In the genomic region with DNA sequence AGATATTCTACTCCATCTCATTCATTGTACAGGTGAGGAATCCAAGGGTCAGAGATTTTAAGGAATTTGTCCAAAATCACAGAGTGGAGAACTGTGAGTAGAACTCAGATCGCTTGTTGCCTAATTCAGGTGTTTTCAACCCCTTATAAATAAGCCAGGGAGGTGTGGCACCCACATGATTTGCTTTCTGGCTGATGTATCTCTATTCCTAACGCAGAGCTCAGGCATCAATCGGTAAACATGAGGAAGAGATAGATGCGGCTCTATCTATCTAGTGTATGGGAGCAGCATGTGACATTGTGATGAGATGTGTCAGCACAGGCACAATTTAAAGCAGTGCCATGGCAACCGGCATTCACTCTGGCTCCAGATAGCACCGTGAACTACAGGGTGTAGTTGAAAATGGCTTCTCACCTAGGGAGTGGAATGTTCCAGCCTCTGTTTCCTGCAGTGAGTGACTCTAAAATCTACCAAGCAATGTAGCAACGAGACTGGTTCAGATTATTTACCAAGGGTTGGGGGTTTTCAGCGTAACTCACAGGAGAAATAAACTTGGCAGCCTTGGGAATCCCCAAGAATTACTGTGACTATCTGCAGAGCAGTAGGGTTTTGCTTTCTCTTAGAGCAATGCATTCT, we compare ENCODE assay signal across 8 cellular contexts. TPM values are rescaled to one million over a fixed set of nuclear protein-coding genes. Genes with fewer than 3 reads are reported as not detected.
A peak's percentile ranks its signal among the peaks of the same experiment; 100 is the strongest.
DNase-seq lines count a peak whose midpoint lies in the region; ATAC-seq and TF ChIP-seq lines count a peak whose summit lies in the region.

No MANE protein-coding gene starts in this region.

- H3K27ac ChIP-seq in thoracic aorta = peak overlapping the region; percentile 42 to 66
- H3K27ac ChIP-seq in prostate gland = no peak overlapping the region

- peaks cover 12 to 48% of the 10 kb centered on the region in 2 donors for H3K4me1 ChIP-seq in thoracic aorta (ENCODE audit: control insufficient read depth in 1 of 2, low read depth in 2 of 2)
- H3K4me1 ChIP-seq in prostate gland (replicated peaks) = no peaks in the 10 kb centered on the region

- TF ChIP-seq POLR2A in GM18505 (IDR thresholded peaks at IDR 0.05; ENCODE audit: borderline replicate concordance, extremely low read depth, insufficient read depth, insufficient read length) = peak; percentile 66
- no peak for TF ChIP-seq POLR2A in prostate gland (IDR thresholded peaks at IDR 0.05)

- no peak for TF ChIP-seq CTCF in thoracic aorta (IDR thresholded peaks at IDR 0.05)
- TF ChIP-seq CTCF in prostate gland (IDR thresholded peaks at IDR 0.05) = no peak

- WGBS in prostate gland = 30% methylated on average over 8 of the region's 8 CpGs

- no peak overlapping the region for H3K4me3 ChIP-seq in thoracic aorta
- H3K4me3 ChIP-seq in prostate gland = no peak overlapping the region

- no peaks in the 10 kb centered on the region for H3K9me3 ChIP-seq in thoracic aorta
- H3K9me3 ChIP-seq in prostate gland = no peaks in the 10 kb centered on the region

- ATAC-seq in GM18505 (IDR thresholded peaks at IDR 0.05; ENCODE audit: unreplicated experiment) (peak; percentile 48), HG02970 (IDR thresholded peaks at IDR 0.05; ENCODE audit: low FRiP score, unreplicated experiment) (peak; percentile 41), left lobe of liver (peak; percentile 10), thoracic aorta (ENCODE audit: insufficient number of reproducible peaks, low FRiP score, low read depth) (no peak)

- H3K27me3 ChIP-seq in thoracic aorta (replicated peaks; ENCODE audit: insufficient read depth) = no peaks in the 10 kb centered on the region
- H3K27me3 ChIP-seq in prostate gland (replicated peaks; ENCODE audit: insufficient read depth) = no peaks in the 10 kb centered on the region

- intact Hi-C loops in prostate gland (cut with DNase I) = no loop called here

- H3K36me3 ChIP-seq in thoracic aorta = no peaks in the 10 kb centered on the region
- H3K36me3 ChIP-seq in prostate gland = no peaks in the 10 kb centered on the region

- DNase-seq in A172 (ENCODE audit: low spot score) = peak; percentile 80
- DNase-seq in NCI-H69 (lab: John Stamatoyannopoulos, UW) = peak; percentile 79
- DNase-seq in activated naive CD4-positive, alpha-beta T cell treated with Interleukin-2 at 50 U/mL for 16 hours = peak; percentile 67
- DNase-seq in left lobe of liver (ENCODE audit: low spot score) = no peak
- DNase-seq in thoracic aorta (ENCODE audit: low spot score) = no peak
- DNase-seq in prostate gland (ENCODE audit: low spot score) = no peak

RNA-seq across cellular contexts. Expression of gene SUB1, which starts 53.4 kb away (rescaled TPM):
- 553 and 634 TPM in 2 replicates for total RNA-seq in A172 (2014; rRNA removed; shearing (Covaris generic))
- total RNA-seq in left lobe of liver = 63.4 TPM
- total RNA-seq in thoracic aorta = 100 to 1,000 TPM in 1 of 2 donors, 10 to 100 TPM in 1; 91.1 to 130 TPM
- 100 to 1,000 TPM; 135 to 190 TPM for total RNA-seq in prostate gland

Comparison
In these comparisons a context has a peak if more than half of its experiments do, and no peak if none do; other contexts are left out.
1. DNase-seq: peak in A172 (single experiment), NCI-H69 (single experiment) and activated naive CD4-positive, alpha-beta T cell treated with Interleukin-2 at 50 U/mL for 16 hours (single experiment); none in left lobe of liver (single experiment), thoracic aorta (single experiment) and prostate gland (single experiment).
2. H3K27ac ChIP-seq: peak in thoracic aorta (2 of 2); none in prostate gland (0 of 2).